In the genomic region with DNA sequence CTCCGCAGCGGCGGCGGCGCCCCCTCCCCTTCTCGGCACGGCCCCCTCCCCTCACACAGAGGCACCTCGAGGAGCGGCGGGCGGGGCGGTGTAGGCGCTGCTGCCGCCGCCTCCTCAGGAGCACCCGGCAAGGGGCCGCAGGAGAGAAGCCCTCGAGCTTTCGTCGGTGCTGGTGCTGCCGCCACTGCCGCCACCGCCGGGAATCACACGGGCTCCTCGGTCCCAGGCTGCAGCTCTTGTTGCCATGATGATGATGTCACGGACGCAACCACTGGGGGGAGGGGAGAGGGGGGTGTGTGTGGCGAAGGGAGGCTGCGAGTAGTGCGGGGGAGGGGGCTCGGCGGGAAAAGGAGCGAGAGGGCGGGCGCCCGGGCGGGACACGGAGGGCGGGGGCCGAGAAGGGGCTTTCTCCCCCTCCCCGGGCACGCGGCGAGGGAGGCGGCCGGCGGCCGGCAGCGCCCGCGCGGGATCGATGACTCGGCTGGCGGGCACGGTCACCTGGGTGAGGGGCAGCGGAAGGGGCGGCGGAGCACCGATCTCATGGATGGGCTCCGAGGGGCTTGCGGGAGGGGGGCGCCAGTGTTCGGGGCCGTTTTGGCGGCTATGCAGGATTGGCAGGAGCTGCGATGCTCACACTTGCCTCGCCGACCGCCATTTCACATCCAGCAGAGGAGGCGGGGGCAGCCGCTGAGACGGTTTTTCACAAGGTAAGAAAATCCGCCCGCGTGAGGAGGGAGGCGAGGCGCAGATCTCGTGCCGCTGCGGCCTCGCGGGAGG, we compare ENCODE assay signal across 8 cellular contexts. TPM values are rescaled to one million over a fixed set of nuclear protein-coding genes. Genes with fewer than 3 reads are reported as not detected.
DNase-seq lines count a peak whose midpoint lies in the region; TF ChIP-seq lines count a peak whose summit lies in the region.

A gene with protein sequence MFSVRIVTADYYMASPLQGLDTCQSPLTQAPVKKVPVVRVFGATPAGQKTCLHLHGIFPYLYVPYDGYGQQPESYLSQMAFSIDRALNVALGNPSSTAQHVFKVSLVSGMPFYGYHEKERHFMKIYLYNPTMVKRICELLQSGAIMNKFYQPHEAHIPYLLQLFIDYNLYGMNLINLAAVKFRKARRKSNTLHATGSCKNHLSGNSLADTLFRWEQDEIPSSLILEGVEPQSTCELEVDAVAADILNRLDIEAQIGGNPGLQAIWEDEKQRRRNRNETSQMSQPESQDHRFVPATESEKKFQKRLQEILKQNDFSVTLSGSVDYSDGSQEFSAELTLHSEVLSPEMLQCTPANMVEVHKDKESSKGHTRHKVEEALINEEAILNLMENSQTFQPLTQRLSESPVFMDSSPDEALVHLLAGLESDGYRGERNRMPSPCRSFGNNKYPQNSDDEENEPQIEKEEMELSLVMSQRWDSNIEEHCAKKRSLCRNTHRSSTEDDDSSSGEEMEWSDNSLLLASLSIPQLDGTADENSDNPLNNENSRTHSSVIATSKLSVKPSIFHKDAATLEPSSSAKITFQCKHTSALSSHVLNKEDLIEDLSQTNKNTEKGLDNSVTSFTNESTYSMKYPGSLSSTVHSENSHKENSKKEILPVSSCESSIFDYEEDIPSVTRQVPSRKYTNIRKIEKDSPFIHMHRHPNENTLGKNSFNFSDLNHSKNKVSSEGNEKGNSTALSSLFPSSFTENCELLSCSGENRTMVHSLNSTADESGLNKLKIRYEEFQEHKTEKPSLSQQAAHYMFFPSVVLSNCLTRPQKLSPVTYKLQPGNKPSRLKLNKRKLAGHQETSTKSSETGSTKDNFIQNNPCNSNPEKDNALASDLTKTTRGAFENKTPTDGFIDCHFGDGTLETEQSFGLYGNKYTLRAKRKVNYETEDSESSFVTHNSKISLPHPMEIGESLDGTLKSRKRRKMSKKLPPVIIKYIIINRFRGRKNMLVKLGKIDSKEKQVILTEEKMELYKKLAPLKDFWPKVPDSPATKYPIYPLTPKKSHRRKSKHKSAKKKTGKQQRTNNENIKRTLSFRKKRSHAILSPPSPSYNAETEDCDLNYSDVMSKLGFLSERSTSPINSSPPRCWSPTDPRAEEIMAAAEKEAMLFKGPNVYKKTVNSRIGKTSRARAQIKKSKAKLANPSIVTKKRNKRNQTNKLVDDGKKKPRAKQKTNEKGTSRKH (N-terminal part only) (minus strand): TSS at position 260 of the 777 bp plus-strand sequence. CDS start 330 bp downstream, outside the sequence.

- WGBS in suprapubic skin: no CpG with 5 or more reads among the region's 84 CpGs

- peaks cover 32% of the 10 kb centered on the region for H4K20me1 ChIP-seq in Loucy (ENCODE audit: insufficient read depth, low read length, poor library complexity, severe bottlenecking)

- no peak for TF ChIP-seq CTCF in Loucy (conservative IDR thresholded peaks at IDR 0.05; ENCODE audit: low read length)
- TF ChIP-seq CTCF in suprapubic skin (IDR thresholded peaks at IDR 0.05): no peak

- H3F3A ChIP-seq in Loucy (ENCODE audit: low read depth): no peaks in the 10 kb centered on the region

- TF ChIP-seq POLR2A in suprapubic skin (IDR thresholded peaks at IDR 0.05): peak; percentile 24 to 72

- H3K9me2 ChIP-seq in Loucy (replicated peaks; ENCODE audit: low read depth, low read length): no peaks in the 10 kb centered on the region

- H3K27ac ChIP-seq in suprapubic skin: peak within 1 kb of the TSS; percentile 99

- H3K27me3 ChIP-seq in Loucy (ENCODE audit: insufficient read depth, low read length, poor library complexity, severe bottlenecking) (no peaks in the 10 kb centered on the region), suprapubic skin (no peaks in the 10 kb centered on the region)

- peak within 1 kb of the TSS; percentile 99 for H3K27ac Mint-ChIP-seq in activated naive CD4-positive, alpha-beta T cell treated with anti-CD3 and anti-CD28 coated beads for 36 hours

- peaks cover 44% of the 10 kb centered on the region for H3K4me1 Mint-ChIP-seq in activated naive CD4-positive, alpha-beta T cell treated with anti-CD3 and anti-CD28 coated beads for 36 hours (ENCODE audit: low read depth)

- H3K27me3 Mint-ChIP-seq in activated naive CD4-positive, alpha-beta T cell treated with anti-CD3 and anti-CD28 coated beads for 36 hours (ENCODE audit: low read depth): no peaks in the 10 kb centered on the region

- H3K4me3 ChIP-seq in Loucy (ENCODE audit: low read length, poor library complexity, severe bottlenecking) (peak within 1 kb of the TSS; percentile 78), suprapubic skin (peak within 1 kb of the TSS; percentile 85)

- peaks cover 87% of the 10 kb centered on the region for H3K79me2 ChIP-seq in Loucy (ENCODE audit: insufficient read depth, low read length)

- H3K9ac ChIP-seq in Loucy (ENCODE audit: low read depth, low read length, poor library complexity, severe bottlenecking): peak within 1 kb of the TSS; percentile 98

- H3K9me3 Mint-ChIP-seq in activated naive CD4-positive, alpha-beta T cell treated with anti-CD3 and anti-CD28 coated beads for 36 hours: no peaks in the 10 kb centered on the region

- peak within 1 kb of the TSS; percentile 68; the same call in 1 of the 2 replicates for H2AFZ ChIP-seq in Loucy (ENCODE audit: low read length)

- H3K4me2 ChIP-seq in Loucy (ENCODE audit: low read depth, low read length, poor library complexity, severe bottlenecking): peak within 1 kb of the TSS; percentile 91

- peaks cover 20% of the 10 kb centered on the region for H3K36me3 Mint-ChIP-seq in activated naive CD4-positive, alpha-beta T cell treated with anti-CD3 and anti-CD28 coated beads for 36 hours (ENCODE audit: low read depth)

- H3K9me3 ChIP-seq in Loucy (ENCODE audit: insufficient read depth, low read depth, low read length): no peaks in the 10 kb centered on the region
- no peaks in the 10 kb centered on the region for H3K9me3 ChIP-seq in suprapubic skin

- TF ChIP-seq EP300 in suprapubic skin (IDR thresholded peaks at IDR 0.05): no peak

- DNase-seq in ELF-1 (ENCODE audit: low read depth, low spot score) (peak; percentile 91), H4 (ENCODE audit: low spot score) (peak; percentile 82), SK-N-DZ (ENCODE audit: low spot score) (peak; percentile 91), germinal center (ENCODE audit: low spot score) (peak; percentile 81), occipital lobe (lab: John Stamatoyannopoulos, UW) (peak; percentile 82), suprapubic skin (ENCODE audit: low spot score in 2 of 2) (peak; percentile 93 to 96)
- DNase-seq in activated naive CD4-positive, alpha-beta T cell treated with anti-CD3 and anti-CD28 coated beads for 36 hours: peak; percentile 96

- peaks cover 56% of the 10 kb centered on the region for H3K4me1 ChIP-seq in Loucy (ENCODE audit: insufficient read depth, low read length, poor library complexity, severe bottlenecking)
- peaks cover 31% of the 10 kb centered on the region for H3K4me1 ChIP-seq in suprapubic skin

- H3K36me3 ChIP-seq in Loucy (ENCODE audit: insufficient read depth, low read length): no peaks in the 10 kb centered on the region
- no peaks in the 10 kb centered on the region for H3K36me3 ChIP-seq in suprapubic skin

- CTCF ChIA-PET in activated naive CD4-positive, alpha-beta T cell treated with anti-CD3 and anti-CD28 coated beads for 36 hours (lab: Charles Lee): interaction anchor here (0.6 to 2.4 kb wide), 2 partner anchors 50 to 224 kb away, joined by 3 to 8 read pairs; a partner anchor contains a TSS

- H3K4me3 Mint-ChIP-seq in activated naive CD4-positive, alpha-beta T cell treated with anti-CD3 and anti-CD28 coated beads for 36 hours: peak within 1 kb of the TSS; percentile 97

- intact Hi-C loops in activated naive CD4-positive, alpha-beta T cell treated with anti-CD3 and anti-CD28 coated beads for 36 hours (cut with micrococcal nuclease): loop anchor here (1.0 to 10.0 kb wide), 12 partner anchors 83 to 608 kb away; partner anchors contain the start of genes AMD1, FAM229B, FYN and GTF3C6

RNA-seq across cellular contexts. Expression of the gene that starts here (rescaled TPM):
- total RNA-seq in H4 (2014; rRNA removed; shearing (Covaris generic)): 8.4 and 11.5 TPM in 2 replicates
- polyA plus RNA-seq in SK-N-DZ (2014; cell fraction: cytosol; rRNA removed): 10.8 and 13.9 TPM in 2 replicates
- 12.1 and 26.1 TPM in 2 replicates for polyA plus RNA-seq in SK-N-DZ (2014; cell fraction: nucleus; rRNA removed)
- total RNA-seq in activated naive CD4-positive, alpha-beta T cell treated with anti-CD3 and anti-CD28 coated beads for 36 hours: 10 to 100 TPM; 11.9 to 16.0 TPM
- total RNA-seq in occipital lobe (101 TPM), suprapubic skin (10 to 100 TPM; 15.7 to 47.5 (median 21.5) TPM)

Comparison
In these comparisons a context has a peak if more than half of its experiments do, and no peak if none do; other contexts are left out.
1. Peak in every context shown above with its lines: DNase-seq, H3K4me3 ChIP-seq and H3K27ac ChIP-seq.